1 cellular context compared by ENCODE assay signal in genomic region chr3:185986201-185986600, GRCh38.
A peak's percentile ranks its signal among the peaks of the same experiment; 100 is the strongest.
TF ChIP-seq lines count a peak whose summit lies in the region.

No MANE protein-coding gene starts in this region.

TF ChIP-seq in HepG2, 621 proteins besides CTCF, POLR2A, EP300 and RAD21 (continued from another document):
- peak; percentile 54 for TF ChIP-seq ZNF687 (CRISPR knock-in tag; IDR thresholded peaks at IDR 0.05)
- TF ChIP-seq NRL (CRISPR knock-in tag; IDR thresholded peaks at IDR 0.05; ENCODE audit: borderline replicate concordance), result 0 out of 2 replicates have a peak, but pooled peaks have one; percentile 37
